ENCODE assay signal across 2 cellular contexts in genomic region chr19:48484247-48484893, GRCh38.
TF ChIP-seq lines count a peak whose summit lies in the region.

No MANE protein-coding gene starts in this region.

TF ChIP-seq in HEK293, 187 proteins besides CTCF, POLR2A, EP300 and RAD21:
- TF ChIP-seq ZNF610 (tag by site-specific recombination; IDR thresholded peaks at IDR 0.05; ENCODE audit: borderline replicate concordance), result no peak
- peak; percentile 54 for TF ChIP-seq ZNF600 (tag by site-specific recombination; IDR thresholded peaks at IDR 0.05)

TF ChIP-seq in H1, 55 proteins besides CTCF, POLR2A, EP300 and RAD21:
- TF ChIP-seq, protein P1, sequence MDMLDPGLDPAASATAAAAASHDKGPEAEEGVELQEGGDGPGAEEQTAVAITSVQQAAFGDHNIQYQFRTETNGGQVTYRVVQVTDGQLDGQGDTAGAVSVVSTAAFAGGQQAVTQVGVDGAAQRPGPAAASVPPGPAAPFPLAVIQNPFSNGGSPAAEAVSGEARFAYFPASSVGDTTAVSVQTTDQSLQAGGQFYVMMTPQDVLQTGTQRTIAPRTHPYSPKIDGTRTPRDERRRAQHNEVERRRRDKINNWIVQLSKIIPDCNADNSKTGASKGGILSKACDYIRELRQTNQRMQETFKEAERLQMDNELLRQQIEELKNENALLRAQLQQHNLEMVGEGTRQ (IDR thresholded peaks at IDR 0.05; ENCODE audit: low read length), result no peak
- TF ChIP-seq POLR2AphosphoS5 (IDR thresholded peaks at IDR 0.05; ENCODE audit: low read depth, low read length), result peak; percentile 88
